17 cellular contexts compared by ENCODE assay signal in genomic region chr13:72384879-72385278, GRCh38.
A peak's percentile ranks its signal among the peaks of the same experiment; 100 is the strongest.
DNase-seq lines count a peak whose midpoint lies in the region; ATAC-seq and TF ChIP-seq lines count a peak whose summit lies in the region.
"Had no signal": no experiment of that assay in that cellular context is flagged by ENCODE, and none has a peak within 500 bp of the region (broad histone marks: within the 10 kb centered on the region; RNA-seq: fewer than 3 reads in every experiment).

No MANE protein-coding gene starts in this region.

- H3K4me1 Mint-ChIP-seq in GM23338: peaks cover 7% of the 10 kb centered on the region; the same call in 2 of the 3 replicates
- H3K4me1 Mint-ChIP-seq: immature natural killer cell; stimulated activated naive CD8-positive, alpha-beta T cell treated with anti-CD3 and anti-CD28 coated beads, Interleukin-15, amount 100 ng/mL, for 72 hours; T-cell had no signal

- no peak overlapping the region for H3K27ac ChIP-seq in GM23338 (ENCODE audit: low read depth)
- no peak overlapping the region for H3K27ac ChIP-seq in right atrium auricular region

- no peaks in the 10 kb centered on the region for H3K9me2 ChIP-seq in GM23338 (ENCODE audit: insufficient read depth)

- no peak for DNase-seq in GM23338 (ENCODE audit: low spot score)
- peak; percentile 77 for DNase-seq in OCI-M1 (lab: John Stamatoyannopoulos, UW)
- DNase-seq in epithelial cell of proximal tubule (ENCODE audit: low read depth): peak; percentile 32
- peak; percentile 63 for DNase-seq in renal cortical epithelial cell (ENCODE audit: low read depth)
- no peak for DNase-seq in GM13976 (ENCODE audit: low spot score)
- DNase-seq in cerebellum (ENCODE audit: low spot score): no peak
- no peak for DNase-seq in right atrium auricular region (ENCODE audit: low spot score)
- no peak for DNase-seq in SW 1271 (lab: John Stamatoyannopoulos, UW)
- DNase-seq: activated T-cell treated with anti-CD3 and anti-CD28 coated beads, Interleukin-2, amount 50 U/mL, for 72 hours; aorta; COR-L47; immature natural killer cell; NCI-H1417 treated with DMSO at 0.1 percent for 48 hours; NCI-H69; retina; stimulated activated naive CD8-positive, alpha-beta T cell treated with anti-CD3 and anti-CD28 coated beads, Interleukin-15, amount 100 ng/mL, for 72 hours; T-cell had no signal

- H3K36me3 Mint-ChIP-seq in GM23338 (ENCODE audit: low read depth): no peaks in the 10 kb centered on the region
- H3K36me3 Mint-ChIP-seq: immature natural killer cell, T-cell had no signal

- H3F3A ChIP-seq in GM23338 (replicated peaks; ENCODE audit: low read depth): no peaks in the 10 kb centered on the region

- H3K4me3 ChIP-seq in GM23338 (no peak overlapping the region), epithelial cell of proximal tubule (ENCODE audit: low read depth, low read length) (no peak overlapping the region), right atrium auricular region (no peak overlapping the region)

- TF ChIP-seq CTCF in GM23338 (conservative IDR thresholded peaks at IDR 0.05; ENCODE audit: low read depth in 2 of 2) (no peak), epithelial cell of proximal tubule (conservative IDR thresholded peaks at IDR 0.05; ENCODE audit: low read depth, low read length) (no peak), GM13976 (IDR thresholded peaks at IDR 0.05; ENCODE audit: borderline replicate concordance, control extremely low read depth, extremely low read depth, insufficient read depth, missing control alignments) (no peak), right atrium auricular region (IDR thresholded peaks at IDR 0.05) (no peak)

- no peaks in the 10 kb centered on the region for H3K27me3 ChIP-seq in GM23338 (ENCODE audit: insufficient read depth)
- H3K27me3 ChIP-seq in right atrium auricular region: no peaks in the 10 kb centered on the region

- in situ Hi-C loops in GM13976 (cut with MboI; ENCODE audit: low sequenced_read_pairs, unreplicated experiment): no loop called here

- H4K20me1 ChIP-seq in GM23338 (replicated peaks; ENCODE audit: insufficient read depth): no peaks in the 10 kb centered on the region

- H3K36me3 ChIP-seq in GM23338 (ENCODE audit: insufficient read depth): no peaks in the 10 kb centered on the region
- H3K36me3 ChIP-seq in right atrium auricular region: no peaks in the 10 kb centered on the region

- no peak overlapping the region for H3K4me2 ChIP-seq in GM23338

- H3K27me3 Mint-ChIP-seq in GM23338 (ENCODE audit: insufficient read depth, low read depth, poor library complexity): no peaks in the 10 kb centered on the region
- H3K27me3 Mint-ChIP-seq: stimulated activated naive CD8-positive, alpha-beta T cell treated with anti-CD3 and anti-CD28 coated beads, Interleukin-15, amount 100 ng/mL, for 72 hours; T-cell had no signal

- H3K9me3 ChIP-seq in right atrium auricular region: no peaks in the 10 kb centered on the region

- H3K9me3 Mint-ChIP-seq in GM23338: no peaks in the 10 kb centered on the region
- H3K9me3 Mint-ChIP-seq: stimulated activated naive CD8-positive, alpha-beta T cell treated with anti-CD3 and anti-CD28 coated beads, Interleukin-15, amount 100 ng/mL, for 72 hours had no signal

- H2AFZ ChIP-seq in GM23338: no peak overlapping the region; the same call in 1 of the 2 replicates

- ATAC-seq in GM23338: no peak
- ATAC-seq: activated T-cell treated with anti-CD3 and anti-CD28 coated beads, Interleukin-2, amount 50 U/mL, for 72 hours; stimulated activated naive CD8-positive, alpha-beta T cell treated with anti-CD3 and anti-CD28 coated beads, Interleukin-15, amount 100 ng/mL, for 72 hours; T-cell had no signal

- H3K27ac Mint-ChIP-seq in GM23338: peak overlapping the region; percentile 50
- H3K27ac Mint-ChIP-seq: activated T-cell treated with anti-CD3 and anti-CD28 coated beads, Interleukin-2, amount 50 U/mL, for 72 hours; immature natural killer cell; stimulated activated naive CD8-positive, alpha-beta T cell treated with anti-CD3 and anti-CD28 coated beads, Interleukin-15, amount 100 ng/mL, for 72 hours; T-cell had no signal

- no peaks in the 10 kb centered on the region for H3K79me2 ChIP-seq in GM23338 (replicated peaks; ENCODE audit: insufficient read depth)

- H3K4me1 ChIP-seq in GM23338 (ENCODE audit: insufficient read depth) (no peaks in the 10 kb centered on the region), right atrium auricular region (no peaks in the 10 kb centered on the region)

- no peak overlapping the region for H3K4me3 Mint-ChIP-seq in GM23338
- H3K4me3 Mint-ChIP-seq: activated T-cell treated with anti-CD3 and anti-CD28 coated beads, Interleukin-2, amount 50 U/mL, for 72 hours; immature natural killer cell; stimulated activated naive CD8-positive, alpha-beta T cell treated with anti-CD3 and anti-CD28 coated beads, Interleukin-15, amount 100 ng/mL, for 72 hours; T-cell had no signal

TF ChIP-seq in GM23338, 12 proteins besides CTCF, POLR2A, EP300 and RAD21 (continues in another document):
- TF ChIP-seq REST (IDR thresholded peaks at IDR 0.05; ENCODE audit: unreplicated experiment) (no peak), EZH2 (IDR thresholded peaks at IDR 0.05; ENCODE audit: low read depth, unreplicated experiment) (no peak), ZNF331 (CRISPR knock-in tag; IDR thresholded peaks at IDR 0.05; ENCODE audit: low read depth) (no peak), POLR2AphosphoS5 (IDR thresholded peaks at IDR 0.05; ENCODE audit: low read depth) (no peak), ETS1 (IDR thresholded peaks at IDR 0.05) (no peak), JUNB (IDR thresholded peaks at IDR 0.05; ENCODE audit: unreplicated experiment) (no peak), ZNF114 (CRISPR knock-in tag; IDR thresholded peaks at IDR 0.05) (no peak), EZH2phosphoT487 (IDR thresholded peaks at IDR 0.05; ENCODE audit: unreplicated experiment) (no peak), CREB1 (CRISPR knock-in tag; IDR thresholded peaks at IDR 0.05; ENCODE audit: low read depth) (no peak)

Comparison
In these comparisons a context has a peak if more than half of its experiments do, and no peak if none do; other contexts are left out.
1. DNase-seq: peak in OCI-M1 (single experiment), epithelial cell of proximal tubule (single experiment) and renal cortical epithelial cell (single experiment); none in GM23338 (single experiment), GM13976 (single experiment), cerebellum (single experiment), right atrium auricular region (single experiment) and SW 1271 (0 of 2).